8 cellular contexts compared by ENCODE assay signal in genomic region chr18:3458952-3459853, GRCh38. TPM values are rescaled to one million over a fixed set of nuclear protein-coding genes. Genes with fewer than 3 reads are reported as not detected.
DNase-seq lines count a peak whose midpoint lies in the region; ATAC-seq and TF ChIP-seq lines count a peak whose summit lies in the region.

No MANE protein-coding gene starts in this region.

- in situ Hi-C loops in G401 (cut with HindIII; ENCODE audit: low sequenced_read_pairs) = no loop called here

- H3K36me3 ChIP-seq in ectodermal cell (ENCODE audit: control insufficient read depth, insufficient read depth, low read length) = peaks cover 36% of the 10 kb centered on the region
- peaks cover 43% of the 10 kb centered on the region for H3K36me3 ChIP-seq in osteoblast (ENCODE audit: insufficient read depth, low read length)
- no peaks in the 10 kb centered on the region for H3K36me3 ChIP-seq in BE2C

- H3K27me3 ChIP-seq in ectodermal cell (ENCODE audit: control insufficient read depth, insufficient read depth, low read length, poor library complexity, severe bottlenecking) (no peaks in the 10 kb centered on the region), osteoblast (ENCODE audit: insufficient read depth, low read length) (no peaks in the 10 kb centered on the region), BE2C (no peaks in the 10 kb centered on the region)

- H2AFZ ChIP-seq in osteoblast (ENCODE audit: low read length) = no peak overlapping the region

- peaks cover 54% of the 10 kb centered on the region for H3K79me2 ChIP-seq in osteoblast (ENCODE audit: insufficient read depth, low read length)

- 83 to 91% methylated on average over 4 to 5 of the region's 5 CpGs for WGBS in ectodermal cell, 2 experiments

- H3K4me3 ChIP-seq in ectodermal cell (ENCODE audit: insufficient read depth, low read depth, low read length) = no peak overlapping the region
- no peak overlapping the region for H3K4me3 ChIP-seq in osteoblast (ENCODE audit: insufficient read depth, low read length)
- no peak overlapping the region for H3K4me3 ChIP-seq in BE2C (ENCODE audit: low read depth, low read length)

- intact Hi-C loops in Right ventricle myocardium inferior (cut with DNase I) = no loop called here

- H4K20me1 ChIP-seq in osteoblast (ENCODE audit: insufficient read depth, low read length) = peaks cover 18% of the 10 kb centered on the region

- peak; percentile 50 for DNase-seq in LHCN-M2 (ENCODE audit: low read depth)
- DNase-seq in osteoblast (ENCODE audit: insufficient read length, low spot score, missing footprints) = no peak
- DNase-seq in NCI-H82 treated with DMSO at 0.1 percent for 48 hours (lab: John Stamatoyannopoulos, UW; ENCODE audit: unreplicated experiment) = no peak
- DNase-seq in Right ventricle myocardium inferior (ENCODE audit: missing footprints) = no peak
- DNase-seq in BE2C = no peak
- DNase-seq in G401 (ENCODE audit: low spot score) = no peak

- H3K4me1 ChIP-seq in ectodermal cell (ENCODE audit: control insufficient read depth, insufficient read depth, low read length) (peaks cover 41% of the 10 kb centered on the region), osteoblast (ENCODE audit: insufficient read depth, low read length) (peaks cover 47% of the 10 kb centered on the region), BE2C (no peaks in the 10 kb centered on the region)

- H3K27ac ChIP-seq in ectodermal cell (ENCODE audit: insufficient read depth, low read depth, low read length, poor library complexity, severe bottlenecking) (peak overlapping the region; percentile 20), osteoblast (ENCODE audit: low read depth, low read length) (peak overlapping the region; percentile 60)

- H3K4me2 ChIP-seq in osteoblast (ENCODE audit: insufficient read depth, low read length) = peak overlapping the region; percentile 6

- H3K9me3 ChIP-seq in ectodermal cell (ENCODE audit: control insufficient read depth, low read length) (no peaks in the 10 kb centered on the region), osteoblast (ENCODE audit: low read depth, low read length) (no peaks in the 10 kb centered on the region), BE2C (no peaks in the 10 kb centered on the region)

- ATAC-seq in GM18870 (IDR thresholded peaks at IDR 0.05; ENCODE audit: unreplicated experiment) = peak; percentile 56
- ATAC-seq in Right ventricle myocardium inferior = no peak

- TF ChIP-seq CTCF in osteoblast (IDR thresholded peaks at IDR 0.05; ENCODE audit: extremely low read depth, low read depth, low read length) (no peak), BE2C (IDR thresholded peaks at IDR 0.05; ENCODE audit: low read depth, low read length) (no peak)

RNA-seq across cellular contexts. Expression of gene TGIF1, which starts 9.2 kb away (rescaled TPM):
- total RNA-seq in LHCN-M2 (2014; rRNA removed) (114 and 115 TPM in 2 replicates), osteoblast (126 and 150 TPM in 2 replicates), Right ventricle myocardium inferior (8.4 TPM)
- polyA plus RNA-seq in LHCN-M2 (2012) = 29.3 TPM
- polyA plus RNA-seq in ectodermal cell (2013, experiment 1 of 4) = 177 TPM
- 192 TPM for polyA plus RNA-seq in ectodermal cell (2013, experiment 2 of 4)
- 175 TPM for polyA plus RNA-seq in ectodermal cell (2013, experiment 3 of 4)
- 186 TPM for polyA plus RNA-seq in ectodermal cell (2013, experiment 4 of 4)
- polyA plus RNA-seq in BE2C (2012; ENCODE audit: insufficient read depth, insufficient read length, low read depth) = not detected
- total RNA-seq in G401 (2014; rRNA removed; shearing (Covaris generic)) = 279 and 304 TPM in 2 replicates

Comparison
In these comparisons a context has a peak if more than half of its experiments do, and no peak if none do; other contexts are left out.
1. RNA of gene TGIF1, which starts 9.2 kb away (total RNA-seq): 279 to 304 TPM in G401, 126 to 150 TPM in osteoblast and 114 to 115 TPM in LHCN-M2; 8.4 TPM in Right ventricle myocardium inferior (single experiment); every median in the first group is over 10 times any median in the second.